Comparison of ENCODE assay signal across 25 cellular contexts in the genomic region with DNA sequence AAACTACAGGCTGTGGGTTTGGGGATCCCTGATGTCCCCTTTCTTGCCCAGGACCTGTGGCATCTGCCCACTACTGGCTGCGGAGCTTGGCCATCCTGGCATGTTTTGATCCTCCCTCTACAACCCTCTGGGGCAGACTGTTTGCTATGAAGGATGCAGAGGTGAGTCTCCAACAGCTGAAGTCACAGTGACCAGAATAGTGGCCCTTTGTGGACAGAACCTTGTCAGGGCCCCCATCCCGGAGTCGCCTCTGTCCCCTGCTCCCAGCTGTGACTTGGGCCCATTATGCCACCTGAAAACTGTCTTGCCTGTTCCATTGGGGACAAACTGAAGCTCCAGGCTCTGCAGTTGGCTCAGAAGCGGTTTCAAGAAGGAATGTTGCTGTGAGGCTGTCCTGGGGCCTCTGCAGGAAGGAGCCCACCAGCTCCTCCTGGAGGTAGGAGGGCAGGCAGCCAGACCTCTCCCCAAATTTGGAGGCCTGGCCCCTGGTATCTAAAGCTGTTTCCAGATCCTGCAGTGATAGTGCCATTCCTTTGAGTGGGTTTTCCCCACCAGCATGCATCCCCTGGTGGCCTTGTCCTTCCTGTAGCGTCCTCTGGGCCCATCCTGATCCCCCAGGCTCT.
DNase-seq lines count a peak whose midpoint lies in the region; ATAC-seq and TF ChIP-seq lines count a peak whose summit lies in the region.
"Had no signal": no experiment of that assay in that cellular context is flagged by ENCODE, and none has a peak within 500 bp of the region (broad histone marks: within the 10 kb centered on the region; RNA-seq: fewer than 3 reads in every experiment).

No MANE protein-coding gene starts in this region.

- H4K8ac ChIP-seq in mesendoderm (ENCODE audit: low read depth, low read length) = no peak overlapping the region

- H3K23ac ChIP-seq in mesendoderm (ENCODE audit: low read length) = no peak overlapping the region

- POLR2A ChIA-PET in SK-N-SH (lab: Yijun Ruan, JAX) (no interaction called here), RWPE1 (lab: Yijun Ruan, JAX; ENCODE audit: low non-redundant PET) (no interaction called here)

- H3K4me2 ChIP-seq in SK-N-SH (no peak overlapping the region), mesendoderm (ENCODE audit: low read length) (no peak overlapping the region)

- TF ChIP-seq CTCF in SK-N-SH (IDR thresholded peaks at IDR 0.05) (no peak), esophagus muscularis mucosa (IDR thresholded peaks at IDR 0.05) (no peak), RWPE1 (conservative IDR thresholded peaks at IDR 0.05; ENCODE audit: low read depth) (no peak), right atrium auricular region (IDR thresholded peaks at IDR 0.05) (no peak), psoas muscle (IDR thresholded peaks at IDR 0.05) (no peak)

- no peaks in the 10 kb centered on the region for H3K9me2 ChIP-seq in SK-N-SH

- CTCF ChIA-PET in SK-N-SH (lab: Yijun Ruan, JAX) = interaction anchor here (0.6 kb wide), 1 partner anchor 322 kb away, joined by 3 read pairs; no protein-coding TSS in a partner anchor
- CTCF ChIA-PET in RWPE1 (lab: Yijun Ruan, JAX) = no interaction called here

- H2BK15ac ChIP-seq in mesendoderm (replicated peaks; ENCODE audit: low read depth) = no peak overlapping the region

- H3K56ac ChIP-seq in mesendoderm (ENCODE audit: low read length) = no peak overlapping the region

- H3K9ac ChIP-seq in SK-N-SH (no peak overlapping the region), mesendoderm (ENCODE audit: low read length) (no peak overlapping the region)

- peak; percentile 12 for DNase-seq in SK-N-SH
- peak; percentile 62 for DNase-seq in esophagus muscularis mucosa (ENCODE audit: extremely low spot score)
- peak; percentile 57 for DNase-seq in mesendoderm
- no peak for DNase-seq in RWPE1 (ENCODE audit: low spot score)
- DNase-seq in right atrium auricular region (ENCODE audit: low spot score) = no peak
- no peak for DNase-seq in psoas muscle
- DNase-seq: Caco-2; CD8-positive, alpha-beta T cell; GDM1; HFFc6; IMR-90; KG1; MG63; NCI-H1105 treated with DMSO at 0.1 percent for 48 hours; NCI-H2029; NCI-H446; NCI-H526; RPMI8226; SHP77 had no signal

- H3K36me3 ChIP-seq in SK-N-SH (replicated peaks in 1 of 2; ENCODE audit: control insufficient read depth in 1 of 2, insufficient read depth in 2 of 2, low read length in 1 of 2) (no peaks in the 10 kb centered on the region), esophagus muscularis mucosa (no peaks in the 10 kb centered on the region), mesendoderm (ENCODE audit: control insufficient read depth, insufficient read depth, low read length) (no peaks in the 10 kb centered on the region), right atrium auricular region (no peaks in the 10 kb centered on the region), psoas muscle (ENCODE audit: insufficient read depth in 1 of 2, low read depth in 1 of 2) (no peaks in the 10 kb centered on the region)
- H3K36me3 ChIP-seq: HAP-1, MG63 had no signal

- H3K4me3 ChIP-seq in SK-N-SH (ENCODE audit: low read depth in 2 of 2, low read length in 1 of 2) (no peak overlapping the region), esophagus muscularis mucosa (no peak overlapping the region), mesendoderm (ENCODE audit: low read length) (no peak overlapping the region), right atrium auricular region (no peak overlapping the region), psoas muscle (no peak overlapping the region)
- H3K4me3 ChIP-seq: HAP-1, MG63, SK-N-MC had no signal

- TF ChIP-seq RAD21 in SK-N-SH (IDR thresholded peaks at IDR 0.05; ENCODE audit: low read length) = no peak

- no peaks in the 10 kb centered on the region for H3F3A ChIP-seq in SK-N-SH (replicated peaks; ENCODE audit: insufficient read depth)

- H3K27me3 ChIP-seq in SK-N-SH (ENCODE audit: insufficient read depth) (no peaks in the 10 kb centered on the region), esophagus muscularis mucosa (peaks cover 0 to 64% (median 7%) of the 10 kb centered on the region in 4 donors), mesendoderm (ENCODE audit: insufficient read depth, low read length, poor library complexity) (no peaks in the 10 kb centered on the region), right atrium auricular region (peaks cover 0 to 6% of the 10 kb centered on the region in 2 donors), psoas muscle (ENCODE audit: insufficient read depth in 3 of 3, low read length in 2 of 3) (peaks cover 2 to 39% (median 11%) of the 10 kb centered on the region in 3 donors)
- H3K27me3 ChIP-seq: MG63 had no signal

- no peak overlapping the region for H2AK5ac ChIP-seq in mesendoderm (ENCODE audit: low read length)

- no peak overlapping the region for H2AFZ ChIP-seq in SK-N-SH (ENCODE audit: low read depth)

- H3K79me1 ChIP-seq in mesendoderm (ENCODE audit: low read length) = no peaks in the 10 kb centered on the region

- H4K20me1 ChIP-seq in SK-N-SH (ENCODE audit: insufficient read depth) = no peaks in the 10 kb centered on the region

- H3K4me1 ChIP-seq in SK-N-SH (ENCODE audit: control insufficient read depth in 1 of 2, insufficient read depth in 2 of 2, low read depth in 1 of 2, low read length in 1 of 2) (no peaks in the 10 kb centered on the region; a peak in 1 of 4 replicates), esophagus muscularis mucosa (peaks cover 0 to 7% (median 3%) of the 10 kb centered on the region in 4 donors), mesendoderm (ENCODE audit: control insufficient read depth, low read depth, low read length) (peaks cover 1% of the 10 kb centered on the region), right atrium auricular region (peaks cover 0 to 5% of the 10 kb centered on the region in 2 donors), psoas muscle (no peaks in the 10 kb centered on the region)
- H3K4me1 ChIP-seq: Caco-2, HAP-1 had no signal

- ATAC-seq in SK-N-SH treated with all-trans-retinoic acid at 6 μM for 48 hours (no peak), GM21723 (IDR thresholded peaks at IDR 0.05; ENCODE audit: unreplicated experiment) (no peak), psoas muscle (no peak)
- ATAC-seq: CD8-positive, alpha-beta T cell had no signal

- H3K79me2 ChIP-seq in SK-N-SH (ENCODE audit: insufficient read depth) (no peaks in the 10 kb centered on the region), mesendoderm (ENCODE audit: control insufficient read depth, insufficient read depth, low read length) (no peaks in the 10 kb centered on the region)

- no peak overlapping the region for H3K4ac ChIP-seq in mesendoderm (ENCODE audit: low read depth, low read length)

- TF ChIP-seq POLR2A in esophagus muscularis mucosa (IDR thresholded peaks at IDR 0.05; ENCODE audit: low read depth) = no peak

- WGBS in SK-N-SH (ENCODE audit: low lambda C conversion rate) = 60% methylated on average over 1 of the region's 5 CpGs
- WGBS in esophagus muscularis mucosa = 89% methylated on average over 3 of the region's 5 CpGs
- WGBS in mesendoderm (ENCODE audit: extremely low coverage, insufficient coverage, low lambda C conversion rate) = no CpG with 5 or more reads among the region's 5 CpGs
- WGBS in psoas muscle, 3 donors = 86 to 90% (median 90%) methylated on average over 5 of the region's 5 CpGs

- TF ChIP-seq EP300 in SK-N-SH (IDR thresholded peaks at IDR 0.05; ENCODE audit: borderline replicate concordance in 1 of 2, low read depth in 1 of 2, low read length in 1 of 2) = no peak
- TF ChIP-seq EP300 in esophagus muscularis mucosa (IDR thresholded peaks at IDR 0.05) = no peak

- H2BK5ac ChIP-seq in mesendoderm (ENCODE audit: low read length) = no peak overlapping the region

- H2BK120ac ChIP-seq in mesendoderm (ENCODE audit: low read depth, low read length) = no peak overlapping the region

- H3K27ac ChIP-seq in SK-N-SH (ENCODE audit: low read depth in 2 of 2, low read length in 1 of 2) (no peak overlapping the region), esophagus muscularis mucosa (replicated peaks in 1 of 4) (no peak overlapping the region), mesendoderm (ENCODE audit: low read depth, low read length) (no peak overlapping the region), RWPE1 (no peak overlapping the region), right atrium auricular region (no peak overlapping the region), psoas muscle (no peak overlapping the region)
- H3K27ac ChIP-seq: 22Rv1, C4-2B, SK-N-MC had no signal

- H3K9me3 ChIP-seq in SK-N-SH (no peaks in the 10 kb centered on the region; the same call in 1 of the 2 replicates), esophagus muscularis mucosa (no peaks in the 10 kb centered on the region), right atrium auricular region (no peaks in the 10 kb centered on the region), psoas muscle (no peaks in the 10 kb centered on the region)
- H3K9me3 ChIP-seq: Caco-2, HAP-1, MG63 had no signal

- intact Hi-C loops in esophagus muscularis mucosa (cut with DNase I) = no loop called here
- intact Hi-C loops in psoas muscle (cut with DNase I) = no loop called here

- no peak overlapping the region for H4K5ac ChIP-seq in mesendoderm (ENCODE audit: low read length)

- no peak overlapping the region for H3K18ac ChIP-seq in mesendoderm (ENCODE audit: low read length)

TF ChIP-seq in SK-N-SH, 30 proteins besides CTCF, POLR2A, EP300 and RAD21:
- TF ChIP-seq YY1 (IDR thresholded peaks at IDR 0.05; ENCODE audit: low read depth) = no peak
- TF ChIP-seq, protein P1, sequence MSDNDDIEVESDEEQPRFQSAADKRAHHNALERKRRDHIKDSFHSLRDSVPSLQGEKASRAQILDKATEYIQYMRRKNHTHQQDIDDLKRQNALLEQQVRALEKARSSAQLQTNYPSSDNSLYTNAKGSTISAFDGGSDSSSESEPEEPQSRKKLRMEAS (IDR thresholded peaks at IDR 0.05; ENCODE audit: low read depth) = no peak
- TF ChIP-seq RFX5 (IDR thresholded peaks at IDR 0.05; ENCODE audit: low read length) = no peak
- TF ChIP-seq FOXJ3 (CRISPR knock-in tag; IDR thresholded peaks at IDR 0.05) = no peak

TF ChIP-seq in SK-N-SH treated with all-trans-retinoic acid at 6 μM for 48 hours, 23 proteins besides CTCF, POLR2A, EP300 and RAD21 (continues in another document):
- TF ChIP-seq ZNF565 (CRISPR knock-in tag; conservative IDR thresholded peaks at IDR 0.05; ENCODE audit: low read depth) (no peak), ISL1 (CRISPR knock-in tag; IDR thresholded peaks at IDR 0.05) (no peak), ZFP3 (CRISPR knock-in tag; IDR thresholded peaks at IDR 0.05) (no peak), SNAI2 (CRISPR knock-in tag; IDR thresholded peaks at IDR 0.05) (no peak)
- TF ChIP-seq, protein P2, sequence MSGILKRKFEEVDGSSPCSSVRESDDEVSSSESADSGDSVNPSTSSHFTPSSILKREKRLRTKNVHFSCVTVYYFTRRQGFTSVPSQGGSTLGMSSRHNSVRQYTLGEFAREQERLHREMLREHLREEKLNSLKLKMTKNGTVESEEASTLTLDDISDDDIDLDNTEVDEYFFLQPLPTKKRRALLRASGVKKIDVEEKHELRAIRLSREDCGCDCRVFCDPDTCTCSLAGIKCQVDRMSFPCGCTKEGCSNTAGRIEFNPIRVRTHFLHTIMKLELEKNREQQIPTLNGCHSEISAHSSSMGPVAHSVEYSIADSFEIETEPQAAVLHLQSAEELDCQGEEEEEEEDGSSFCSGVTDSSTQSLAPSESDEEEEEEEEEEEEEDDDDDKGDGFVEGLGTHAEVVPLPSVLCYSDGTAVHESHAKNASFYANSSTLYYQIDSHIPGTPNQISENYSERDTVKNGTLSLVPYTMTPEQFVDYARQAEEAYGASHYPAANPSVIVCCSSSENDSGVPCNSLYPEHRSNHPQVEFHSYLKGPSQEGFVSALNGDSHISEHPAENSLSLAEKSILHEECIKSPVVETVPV (CRISPR knock-in tag; IDR thresholded peaks at IDR 0.05) = no peak

Comparison
In these comparisons a context has a peak if more than half of its experiments do, and no peak if none do; other contexts are left out.
1. DNase-seq: peak in SK-N-SH (single experiment), esophagus muscularis mucosa (single experiment) and mesendoderm (single experiment); none in RWPE1 (single experiment), right atrium auricular region (single experiment) and psoas muscle (0 of 2).